Comparison of ENCODE assay signal across 22 cellular contexts in genomic region chr4:89249313-89249712, GRCh38. TPM values are rescaled to one million over a fixed set of nuclear protein-coding genes. Genes with fewer than 3 reads are reported as not detected.
DNase-seq lines count a peak whose midpoint lies in the region; ATAC-seq and TF ChIP-seq lines count a peak whose summit lies in the region.
"Had no signal": no experiment of that assay in that cellular context is flagged by ENCODE, and none has a peak within 500 bp of the region (broad histone marks: within the 10 kb centered on the region; RNA-seq: fewer than 3 reads in every experiment).

No MANE protein-coding gene starts in this region.

- POLR2A ChIA-PET in CD8-positive, alpha-beta memory T cell (lab: Charles Lee): no interaction called here

- no peak for TF ChIP-seq CTCF in glutamatergic neuron (IDR thresholded peaks at IDR 0.05; ENCODE audit: partially characterized antibody, unreplicated experiment)

- H3K4me1 ChIP-seq in CD8-positive, alpha-beta memory T cell (ENCODE audit: insufficient read depth, low read length): peaks cover under 1% of the 10 kb centered on the region
- H3K4me1 ChIP-seq: esophagus muscularis mucosa had no signal

- H3K27me3 Mint-ChIP-seq in CD8-positive, alpha-beta memory T cell: no peaks in the 10 kb centered on the region
- H3K27me3 Mint-ChIP-seq in T-helper 17 cell: no peaks in the 10 kb centered on the region
- peaks cover 2% of the 10 kb centered on the region for H3K27me3 Mint-ChIP-seq in glutamatergic neuron (ENCODE audit: unreplicated experiment)
- H3K27me3 Mint-ChIP-seq: CD4-positive, alpha-beta T cell had no signal

- no peak for ATAC-seq in T-helper 17 cell
- ATAC-seq: activated T-cell treated with anti-CD3 and anti-CD28 coated beads, Interleukin-2, amount 50 U/mL, for 4 hours; K562; stimulated activated naive B cell treated with anti-CD40 and anti-IgM and Interleukin-4, amounts not matched to agents 10 μg/mL and 1 μg/mL and 100 μg/mL, for 72 hours had no signal

- CTCF ChIA-PET in CD8-positive, alpha-beta memory T cell (lab: Charles Lee): no interaction called here

- peaks cover 20 to 51% (median 30%) of the 10 kb centered on the region in 3 donors for H3K36me3 Mint-ChIP-seq in CD8-positive, alpha-beta memory T cell
- peaks cover 7% of the 10 kb centered on the region for H3K36me3 Mint-ChIP-seq in T-helper 17 cell (ENCODE audit: low read depth)
- peaks cover 7% of the 10 kb centered on the region for H3K36me3 Mint-ChIP-seq in glutamatergic neuron (ENCODE audit: unreplicated experiment)
- H3K36me3 Mint-ChIP-seq: neural progenitor cell; stimulated activated naive B cell treated with anti-CD40 and anti-IgM and Interleukin-4, amounts not matched to agents 10 μg/mL and 1 μg/mL and 100 μg/mL, for 72 hours; WTC11 had no signal

- H3K4me1 Mint-ChIP-seq in CD8-positive, alpha-beta memory T cell: peaks cover 70 to 90% (median 84%) of the 10 kb centered on the region in 3 donors
- H3K4me1 Mint-ChIP-seq in T-helper 17 cell: peaks cover 49% of the 10 kb centered on the region
- peaks cover 67% of the 10 kb centered on the region for H3K4me1 Mint-ChIP-seq in glutamatergic neuron (ENCODE audit: low read depth, unreplicated experiment)
- H3K4me1 Mint-ChIP-seq: stimulated activated naive B cell treated with anti-CD40 and anti-IgM and Interleukin-4, amounts not matched to agents 10 μg/mL and 1 μg/mL and 100 μg/mL, for 72 hours had no signal

- no peak for DNase-seq in CD8-positive, alpha-beta memory T cell
- DNase-seq in COR-L47 (lab: John Stamatoyannopoulos, UW) (peak; percentile 78), T-helper 17 cell (no peak), glutamatergic neuron (no peak), islet precursor cell (no peak), SK-N-DZ (ENCODE audit: low spot score) (no peak), SKM-1 treated with dmso at 0.1 percent for 144 hours (lab: John Stamatoyannopoulos, UW; ENCODE audit: unreplicated experiment) (no peak)
- DNase-seq: activated naive CD4-positive, alpha-beta T cell treated with anti-CD3 and anti-CD28 coated beads for 36 hours; activated T-cell treated with anti-CD3 and anti-CD28 coated beads, Interleukin-2, amount 50 U/mL, for 4 hours; CD4-positive, alpha-beta T cell; DND-41; kidney glomerular epithelial cell; MM.1S; SK-N-SH; stimulated activated naive B cell treated with anti-CD40 and anti-IgM and Interleukin-4, amounts not matched to agents 10 μg/mL and 1 μg/mL and 100 μg/mL, for 72 hours had no signal

- no peaks in the 10 kb centered on the region for H3K9me3 ChIP-seq in CD8-positive, alpha-beta memory T cell (ENCODE audit: low read length)
- no peaks in the 10 kb centered on the region for H3K9me3 ChIP-seq in T-helper 17 cell (ENCODE audit: control insufficient read depth, low read length, poor library complexity, severe bottlenecking)
- H3K9me3 ChIP-seq: esophagus muscularis mucosa, SK-N-SH, thoracic aorta had no signal

- H3K4me3 ChIP-seq in CD8-positive, alpha-beta memory T cell (ENCODE audit: low read length): no peak overlapping the region
- H3K4me3 ChIP-seq: esophagus muscularis mucosa, K562, lung, neural progenitor cell, thoracic aorta had no signal

- no peaks in the 10 kb centered on the region for H3K9me3 Mint-ChIP-seq in CD8-positive, alpha-beta memory T cell
- peaks cover 8% of the 10 kb centered on the region for H3K9me3 Mint-ChIP-seq in glutamatergic neuron (ENCODE audit: unreplicated experiment)
- H3K9me3 Mint-ChIP-seq: activated naive CD4-positive, alpha-beta T cell treated with anti-CD3 and anti-CD28 coated beads for 36 hours; activated T-cell treated with anti-CD3 and anti-CD28 coated beads, Interleukin-2, amount 50 U/mL, for 4 hours; CD4-positive, alpha-beta T cell; neural progenitor cell; stimulated activated naive B cell treated with anti-CD40 and anti-IgM and Interleukin-4, amounts not matched to agents 10 μg/mL and 1 μg/mL and 100 μg/mL, for 72 hours had no signal

- H3K27ac Mint-ChIP-seq in CD8-positive, alpha-beta memory T cell: peak overlapping the region in 5 of 8 donors; percentile 8 to 36 (median 26)
- peak overlapping the region; percentile 98 for H3K27ac Mint-ChIP-seq in T-helper 17 cell
- peak overlapping the region; percentile 73 for H3K27ac Mint-ChIP-seq in glutamatergic neuron (ENCODE audit: unreplicated experiment)
- H3K27ac Mint-ChIP-seq: activated naive CD4-positive, alpha-beta T cell treated with anti-CD3 and anti-CD28 coated beads for 36 hours; CD4-positive, alpha-beta T cell; neural progenitor cell; stimulated activated naive B cell treated with anti-CD40 and anti-IgM and Interleukin-4, amounts not matched to agents 10 μg/mL and 1 μg/mL and 100 μg/mL, for 72 hours; WTC11 had no signal

- H3K4me3 Mint-ChIP-seq in CD8-positive, alpha-beta memory T cell: peak overlapping the region in 1 of 7 donors; percentile 13
- no peak overlapping the region for H3K4me3 Mint-ChIP-seq in T-helper 17 cell
- peak overlapping the region; percentile 76 for H3K4me3 Mint-ChIP-seq in glutamatergic neuron (ENCODE audit: unreplicated experiment)
- H3K4me3 Mint-ChIP-seq: activated naive CD4-positive, alpha-beta T cell treated with anti-CD3 and anti-CD28 coated beads for 36 hours; activated T-cell treated with anti-CD3 and anti-CD28 coated beads, Interleukin-2, amount 50 U/mL, for 4 hours; CD4-positive, alpha-beta T cell; neural progenitor cell; stimulated activated naive B cell treated with anti-CD40 and anti-IgM and Interleukin-4, amounts not matched to agents 10 μg/mL and 1 μg/mL and 100 μg/mL, for 72 hours; WTC11 had no signal

- peaks cover 19% of the 10 kb centered on the region for H3K36me3 ChIP-seq in CD8-positive, alpha-beta memory T cell (ENCODE audit: insufficient read depth, low read length)
- H3K36me3 ChIP-seq: neural progenitor cell, thoracic aorta had no signal

- no peaks in the 10 kb centered on the region for H3K27me3 ChIP-seq in CD8-positive, alpha-beta memory T cell (ENCODE audit: insufficient read depth, low read length, poor library complexity, severe bottlenecking)
- H3K27me3 ChIP-seq: esophagus muscularis mucosa, neural progenitor cell had no signal

- H3K27ac ChIP-seq in CD8-positive, alpha-beta memory T cell (ENCODE audit: low read depth, low read length): no peak overlapping the region
- H3K27ac ChIP-seq: esophagus muscularis mucosa, neural progenitor cell, thoracic aorta had no signal

RNA-seq across cellular contexts. Expression of gene GPRIN3, which starts 58.3 kb away (rescaled TPM):
- 10 to 100 TPM; 15.6 to 16.2 TPM for total RNA-seq in CD8-positive, alpha-beta memory T cell
- 16.5 TPM for polyA plus RNA-seq in CD8-positive, alpha-beta memory T cell
- 10 to 100 TPM; 88.5 to 89.7 TPM for total RNA-seq in T-helper 17 cell
- 94.3 TPM for total RNA-seq in glutamatergic neuron (ENCODE audit: unreplicated experiment)
- 1.9 and 2.5 TPM in 2 replicates for polyA plus RNA-seq in SK-N-DZ (2014; cell fraction: cytosol; rRNA removed)
- polyA plus RNA-seq in SK-N-DZ (2014; cell fraction: nucleus; rRNA removed): 1.1 and 1.6 TPM in 2 replicates
- total RNA-seq: RPMI7951 had no signal
- polyA plus RNA-seq: K562, SK-N-SH had no signal

Comparison
In these comparisons a context has a peak if more than half of its experiments do, and no peak if none do; other contexts are left out.
1. H3K27ac Mint-ChIP-seq: peak in every context shown above with its lines; median percentile 98 in T-helper 17 cell; 73 in glutamatergic neuron; 26 in CD8-positive, alpha-beta memory T cell.